ENCODE assay signal across 10 cellular contexts in genomic region chr3:159169828-159170227, GRCh38.
DNase-seq lines count a peak whose midpoint lies in the region; ATAC-seq and TF ChIP-seq lines count a peak whose summit lies in the region.
"Had no signal": no experiment of that assay in that cellular context is flagged by ENCODE, and none has a peak within 500 bp of the region (broad histone marks: within the 10 kb centered on the region; RNA-seq: fewer than 3 reads in every experiment).

No MANE protein-coding gene starts in this region.

- intact Hi-C loops in lower leg skin (cut with DNase I; ENCODE audit: low total_unique reads): no loop called here

- H3K9me3 Mint-ChIP-seq in stimulated activated memory B cell treated with anti-CD40 and anti-IgM and Interleukin-4, amounts not matched to agents 10 μg/mL and 1 μg/mL and 100 μg/mL, for 72 hours: no peaks in the 10 kb centered on the region
- H3K9me3 Mint-ChIP-seq in WTC11: no peaks in the 10 kb centered on the region
- H3K9me3 Mint-ChIP-seq: T-helper 1 cell treated with Interleukin-12 subunit alpha and Interleukin-12 subunit beta and Interleukin-4 antibody, amounts not matched to agents 30 μg/mL and 1 μg/mL, for 36 hours had no signal

- no peaks in the 10 kb centered on the region for H3K27me3 Mint-ChIP-seq in stimulated activated memory B cell treated with anti-CD40 and anti-IgM and Interleukin-4, amounts not matched to agents 10 μg/mL and 1 μg/mL and 100 μg/mL, for 72 hours
- no peaks in the 10 kb centered on the region for H3K27me3 Mint-ChIP-seq in WTC11 (ENCODE audit: low read depth)

- TF ChIP-seq CTCF in lower leg skin (IDR thresholded peaks at IDR 0.05): no peak
- TF ChIP-seq CTCF in WTC11 (IDR thresholded peaks at IDR 0.05): no peak

- no peak overlapping the region for H3K4me3 Mint-ChIP-seq in stimulated activated memory B cell treated with anti-CD40 and anti-IgM and Interleukin-4, amounts not matched to agents 10 μg/mL and 1 μg/mL and 100 μg/mL, for 72 hours
- H3K4me3 Mint-ChIP-seq in WTC11: no peak overlapping the region
- H3K4me3 Mint-ChIP-seq: immature natural killer cell; T-helper 1 cell treated with Interleukin-12 subunit alpha and Interleukin-12 subunit beta and Interleukin-4 antibody, amounts not matched to agents 30 μg/mL and 1 μg/mL, for 36 hours had no signal

- CTCF ChIA-PET in WTC11 (lab: Charles Lee): no interaction called here

- POLR2A ChIA-PET in WTC11 (lab: Charles Lee): no interaction called here

- ATAC-seq in GM19395 (IDR thresholded peaks at IDR 0.05; ENCODE audit: unreplicated experiment) (peak; percentile 53), esophagus mucosa (peak; percentile 58), GM21717 (IDR thresholded peaks at IDR 0.05; ENCODE audit: unreplicated experiment) (no peak), WTC11 (no peak)
- peak; percentile 39 for ATAC-seq in stimulated activated memory B cell treated with anti-CD40 and anti-IgM and Interleukin-4, amounts not matched to agents 10 μg/mL and 1 μg/mL and 100 μg/mL, for 72 hours

- H3K27ac Mint-ChIP-seq in stimulated activated memory B cell treated with anti-CD40 and anti-IgM and Interleukin-4, amounts not matched to agents 10 μg/mL and 1 μg/mL and 100 μg/mL, for 72 hours: no peak overlapping the region
- no peak overlapping the region for H3K27ac Mint-ChIP-seq in WTC11
- H3K27ac Mint-ChIP-seq: immature natural killer cell; T-helper 1 cell treated with Interleukin-12 subunit alpha and Interleukin-12 subunit beta and Interleukin-4 antibody, amounts not matched to agents 30 μg/mL and 1 μg/mL, for 36 hours had no signal

- no peak for TF ChIP-seq POLR2A in lower leg skin (IDR thresholded peaks at IDR 0.05)

- H3K4me3 ChIP-seq in lower leg skin (ENCODE audit: low read depth, poor library complexity, severe bottlenecking): no peak overlapping the region

- no peaks in the 10 kb centered on the region for H3K4me1 Mint-ChIP-seq in stimulated activated memory B cell treated with anti-CD40 and anti-IgM and Interleukin-4, amounts not matched to agents 10 μg/mL and 1 μg/mL and 100 μg/mL, for 72 hours
- no peaks in the 10 kb centered on the region for H3K4me1 Mint-ChIP-seq in WTC11
- H3K4me1 Mint-ChIP-seq: immature natural killer cell had no signal

- DNase-seq in NOMO-1 (lab: John Stamatoyannopoulos, UW; ENCODE audit: unreplicated experiment in 2 of 2): peak; percentile 17 to 19
- DNase-seq in GF-D8 (lab: John Stamatoyannopoulos, UW): no peak
- no peak for DNase-seq in lower leg skin (ENCODE audit: low spot score in 2 of 2)
- no peak for DNase-seq in WTC11 (ENCODE audit: low spot score)
- DNase-seq: immature natural killer cell had no signal

- no peaks in the 10 kb centered on the region for H3K36me3 Mint-ChIP-seq in stimulated activated memory B cell treated with anti-CD40 and anti-IgM and Interleukin-4, amounts not matched to agents 10 μg/mL and 1 μg/mL and 100 μg/mL, for 72 hours
- no peaks in the 10 kb centered on the region for H3K36me3 Mint-ChIP-seq in WTC11
- H3K36me3 Mint-ChIP-seq: immature natural killer cell had no signal

TF ChIP-seq in WTC11, 78 proteins besides CTCF, POLR2A, EP300 and RAD21:
- TF ChIP-seq AR (CRISPR knock-in tag; IDR thresholded peaks at IDR 0.05): no peak
- no peak for TF ChIP-seq STAT6 (CRISPR knock-in tag; conservative IDR thresholded peaks at IDR 0.05; ENCODE audit: low read depth)
- no peak for TF ChIP-seq IRF2 (CRISPR knock-in tag; IDR thresholded peaks at IDR 0.05; ENCODE audit: borderline replicate concordance, low read depth)
- TF ChIP-seq ZNF423 (CRISPR knock-in tag; IDR thresholded peaks at IDR 0.05): no peak
- no peak for TF ChIP-seq MAX (CRISPR knock-in tag; IDR thresholded peaks at IDR 0.05)
- no peak for TF ChIP-seq GRHL2 (CRISPR knock-in tag; IDR thresholded peaks at IDR 0.05; ENCODE audit: insufficient replicate concordance, severe bottlenecking)

Comparison
In these comparisons a context has a peak if more than half of its experiments do, and no peak if none do; other contexts are left out.
1. ATAC-seq: peak in GM19395 (single experiment), esophagus mucosa (single experiment) and stimulated activated memory B cell treated with anti-CD40 and anti-IgM and Interleukin-4, amounts not matched to agents 10 μg/mL and 1 μg/mL and 100 μg/mL, for 72 hours (single experiment); none in GM21717 (single experiment) and WTC11 (single experiment).
2. DNase-seq: peak in NOMO-1 (2 of 2); none in GF-D8 (single experiment), lower leg skin (0 of 2) and WTC11 (single experiment).